Comparison of ENCODE assay signal across 8 cellular contexts in the genomic region with DNA sequence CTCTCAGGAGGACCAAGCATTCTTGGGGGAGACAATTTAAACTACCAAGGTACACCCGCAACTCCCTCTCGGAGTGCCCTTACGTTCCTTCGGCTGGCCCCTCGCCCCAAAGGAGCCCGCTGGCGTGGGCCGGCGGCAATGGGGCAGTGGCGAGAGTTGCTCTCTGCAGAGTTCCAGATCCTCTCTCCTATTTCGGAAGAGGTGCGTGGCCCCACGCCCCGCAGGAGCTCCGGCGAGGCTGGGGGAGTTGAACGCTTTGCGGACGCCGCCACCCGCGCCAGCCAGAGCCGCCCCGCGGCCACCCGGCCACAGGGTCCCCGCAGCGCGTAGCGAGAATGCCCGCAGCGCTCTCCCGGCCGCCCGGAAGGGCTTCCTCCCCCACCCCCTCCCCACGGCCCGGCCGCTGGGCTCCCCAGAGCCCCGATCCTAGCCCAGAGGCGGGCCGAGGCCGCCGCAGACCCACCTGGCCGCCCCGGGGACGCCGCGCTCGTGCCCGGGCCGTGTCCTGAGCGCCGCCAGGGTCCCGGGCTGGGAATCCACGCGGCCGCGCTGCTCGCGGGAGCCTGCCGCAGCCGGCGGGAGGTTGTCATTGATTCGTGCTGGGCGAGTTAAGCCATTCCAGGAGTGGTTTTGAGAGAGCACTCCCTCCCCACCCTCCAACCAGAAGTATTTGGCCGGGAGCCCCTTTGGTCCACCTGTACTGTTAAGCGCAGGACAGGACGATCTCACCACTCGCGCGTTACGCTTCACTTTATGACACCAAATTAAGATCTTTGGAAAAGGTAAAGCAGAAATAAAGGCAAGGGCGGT.
A peak's percentile ranks its signal among the peaks of the same experiment; 100 is the strongest.
DNase-seq lines count a peak whose midpoint lies in the region; ATAC-seq and TF ChIP-seq lines count a peak whose summit lies in the region.

No MANE protein-coding gene starts in this region.

- H3K4me3 ChIP-seq in kidney epithelial cell (ENCODE audit: low read depth, low read length) (peak overlapping the region; percentile 39), subcutaneous abdominal adipose tissue (ENCODE audit: low read depth in 1 of 5, low read length in 5 of 5) (peak overlapping the region; percentile 62 to 75 (median 68))

- no peak overlapping the region for H3K27ac ChIP-seq in subcutaneous abdominal adipose tissue (ENCODE audit: low read depth, low read length)

- no peak for TF ChIP-seq CTCF in kidney epithelial cell (IDR thresholded peaks at IDR 0.05; ENCODE audit: insufficient read depth, low read length, poor library complexity, severe bottlenecking)

- ATAC-seq in HG03135 (IDR thresholded peaks at IDR 0.05; ENCODE audit: unreplicated experiment) (no peak), GM19395 (IDR thresholded peaks at IDR 0.05; ENCODE audit: unreplicated experiment) (no peak), HG03457 (IDR thresholded peaks at IDR 0.05; ENCODE audit: unreplicated experiment) (no peak)

- H3K9me3 ChIP-seq in subcutaneous abdominal adipose tissue (ENCODE audit: control insufficient read depth in 5 of 5, low read length in 5 of 5): no peaks in the 10 kb centered on the region

- H3K4me1 ChIP-seq in subcutaneous abdominal adipose tissue (ENCODE audit: control insufficient read depth in 5 of 5, insufficient read depth in 5 of 5, low read length in 5 of 5): peaks cover 0 to 27% (median 18%) of the 10 kb centered on the region in 5 donors

- H3K36me3 ChIP-seq in kidney epithelial cell (ENCODE audit: control insufficient read depth, insufficient read depth, low read length): no peaks in the 10 kb centered on the region
- no peaks in the 10 kb centered on the region for H3K36me3 ChIP-seq in subcutaneous abdominal adipose tissue (ENCODE audit: control insufficient read depth in 5 of 5, insufficient read depth in 5 of 5, low read length in 5 of 5)

- DNase-seq in NCI-H2227 (lab: John Stamatoyannopoulos, UW; ENCODE audit: unreplicated experiment): peak; percentile 42
- no peak for DNase-seq in NCI-H2227 treated with DMSO at 0.1 percent for 48 hours (lab: John Stamatoyannopoulos, UW)
- peak; percentile 43 for DNase-seq in astrocyte of the hippocampus (ENCODE audit: low read depth, low spot score)
- DNase-seq in kidney epithelial cell (ENCODE audit: low read depth): no peak

- peak overlapping the region in 3 of 5 donors; percentile 16 to 62 (median 51) for H3K9ac ChIP-seq in subcutaneous abdominal adipose tissue (ENCODE audit: low read length in 5 of 5)

- peaks cover 33% of the 10 kb centered on the region for H3K27me3 ChIP-seq in kidney epithelial cell (ENCODE audit: control insufficient read depth, insufficient read depth, low read length)
- H3K27me3 ChIP-seq in subcutaneous abdominal adipose tissue (ENCODE audit: control insufficient read depth in 5 of 5, insufficient read depth in 4 of 5, low read length in 5 of 5): peaks cover 0 to 8% (median 6%) of the 10 kb centered on the region in 5 donors

Comparison
In these comparisons a context has a peak if more than half of its experiments do, and no peak if none do; other contexts are left out.
1. DNase-seq: peak in NCI-H2227 (single experiment) and astrocyte of the hippocampus (single experiment); none in NCI-H2227 treated with DMSO at 0.1 percent for 48 hours (single experiment) and kidney epithelial cell (single experiment).